In the genomic region with DNA sequence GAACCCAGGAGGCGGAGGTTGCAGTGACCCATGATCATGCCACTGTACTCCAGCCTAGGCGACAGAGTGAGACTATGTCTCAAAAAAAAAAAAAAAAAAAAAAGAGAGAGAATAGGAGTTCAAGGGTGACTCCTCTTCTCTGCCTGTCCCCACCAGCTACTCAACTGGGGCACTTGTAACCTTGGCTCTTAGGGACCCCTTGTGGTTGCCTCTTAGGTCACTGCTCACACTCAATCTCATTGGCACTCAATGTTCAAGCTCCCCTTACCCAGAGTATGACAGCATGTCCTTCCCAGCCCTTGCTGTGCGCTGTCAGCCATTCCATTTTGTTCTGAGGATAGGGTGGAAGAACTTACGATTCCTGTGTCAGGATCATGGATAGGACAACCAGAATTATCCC, we compare ENCODE assay signal across 23 cellular contexts.
"Had no signal": no experiment of that assay in that cellular context is flagged by ENCODE, and none has a peak within 500 bp of the region (broad histone marks: within the 10 kb centered on the region; RNA-seq: fewer than 3 reads in every experiment).

No MANE protein-coding gene starts in this region.

- DNase-seq: activated CD4-positive, alpha-beta T cell treated with anti-CD3 and anti-CD28 coated beads for 48 hours; activated CD4-positive, alpha-beta T cell treated with anti-CD3 and anti-CD28 coated beads, Interleukin-2, amount 50 U/mL, for 48 hours; activated CD8-positive, alpha-beta memory T cell treated with anti-CD3 and anti-CD28 coated beads for 24 hours; activated effector memory CD4-positive, alpha-beta T cell treated with Interleukin-2 at 50 U/mL for 16 hours; activated naive CD4-positive, alpha-beta T cell treated with Interleukin-2 at 50 U/mL for 16 hours; anterior cingulate cortex; foreskin keratinocyte; heart left ventricle; hypothalamus; left ventricle myocardium inferior; mucosa of descending colon; stimulated activated CD4-positive, alpha-beta T cell treated with anti-CD3 and anti-CD28 coated beads, Interleukin-15, amount 100 ng/mL, for 24 hours; stimulated activated CD4-positive, alpha-beta T cell treated with anti-CD3 and anti-CD28 coated beads, Interleukin-2, amount 100 ng/mL, for 24 hours; stimulated activated naive B cell treated with anti-CD40 and anti-IgM and Interleukin-4, amounts not matched to agents 10 μg/mL and 1 μg/mL and 100 μg/mL, for 72 hours; tibial artery; upper lobe of right lung had no signal

- H3K4me2 ChIP-seq: smooth muscle cell had no signal

- H3K4me1 ChIP-seq: esophagus muscularis mucosa, foreskin keratinocyte, heart left ventricle, left ventricle myocardium inferior, right atrium auricular region, suprapubic skin, tibial artery, upper lobe of right lung had no signal

- FAIRE-seq: bronchial epithelial cell, islet of Langerhans had no signal

- H3K36me3 ChIP-seq: esophagus muscularis mucosa, heart left ventricle, left ventricle myocardium inferior, right atrium auricular region, suprapubic skin, tibial artery, upper lobe of right lung had no signal

- H3K27me3 ChIP-seq: esophagus muscularis mucosa, foreskin keratinocyte, heart left ventricle, right atrium auricular region, suprapubic skin, tibial artery, upper lobe of right lung had no signal

- H3K4me3 ChIP-seq: esophagus muscularis mucosa, heart left ventricle, left ventricle myocardium inferior, lung, mucosa of descending colon, right atrium auricular region, smooth muscle cell, suprapubic skin, tibial artery, upper lobe of right lung had no signal

- H3K9me3 ChIP-seq: esophagus muscularis mucosa, heart left ventricle, left ventricle myocardium inferior, mucosa of descending colon, right atrium auricular region, suprapubic skin, tibial artery, upper lobe of right lung had no signal

- H3K27ac ChIP-seq: esophagus muscularis mucosa, foreskin keratinocyte, heart left ventricle, left ventricle myocardium inferior, right atrium auricular region, suprapubic skin, tibial artery, upper lobe of right lung had no signal
